In the genomic region with DNA sequence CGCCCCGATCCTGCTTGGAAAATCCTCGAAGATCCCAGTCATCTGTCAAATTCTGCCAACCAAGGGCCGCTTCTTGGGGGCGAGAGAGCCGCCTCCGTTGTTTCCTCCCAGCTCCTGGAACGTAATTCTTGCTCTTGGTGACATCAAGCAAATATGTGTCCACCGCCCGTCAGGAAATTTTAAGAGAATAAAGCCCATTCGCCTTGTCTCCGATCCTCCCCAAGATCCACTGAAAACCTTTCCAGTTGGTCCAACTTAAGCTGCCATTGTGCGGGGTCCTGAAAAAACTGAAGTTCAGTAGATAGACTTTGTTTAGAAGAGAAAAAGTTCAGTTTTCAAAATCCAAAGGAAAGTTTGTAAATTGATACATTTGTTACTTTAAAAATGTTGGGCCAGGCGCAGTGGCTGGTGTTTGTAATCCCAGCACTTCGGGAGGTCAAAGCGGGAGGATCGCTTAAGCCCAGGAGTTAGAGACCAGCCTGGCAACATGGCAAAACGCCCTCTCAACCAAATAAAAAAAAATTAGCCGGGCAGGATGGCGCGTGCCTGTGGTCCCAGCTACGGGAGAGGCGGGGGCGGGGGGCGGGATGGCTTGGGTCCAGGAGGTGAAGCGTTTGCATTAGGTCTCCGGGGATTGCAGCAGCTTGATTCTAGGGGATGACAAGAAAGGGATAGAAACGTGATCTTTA, we compare ENCODE assay signal across 8 cellular contexts. TPM values are rescaled to one million over a fixed set of nuclear protein-coding genes. Genes with fewer than 3 reads are reported as not detected.
A peak's percentile ranks its signal among the peaks of the same experiment; 100 is the strongest.
DNase-seq lines count a peak whose midpoint lies in the region; ATAC-seq and TF ChIP-seq lines count a peak whose summit lies in the region.

No MANE protein-coding gene starts in this region.

- H3K36me3 ChIP-seq in lung (ENCODE audit: control insufficient read depth in 2 of 2, insufficient read depth in 2 of 2, low read length in 2 of 2) (peaks cover 2 to 3% of the 10 kb centered on the region in 2 donors), upper lobe of left lung (peaks cover 0 to 19% (median 3%) of the 10 kb centered on the region in 4 donors)

- TF ChIP-seq EP300 in upper lobe of left lung (IDR thresholded peaks at IDR 0.05): no peak

- peaks cover 0 to 9% of the 10 kb centered on the region in 2 donors for H3K4me1 ChIP-seq in lung (ENCODE audit: control insufficient read depth in 2 of 2, insufficient read depth in 2 of 2, low read length in 2 of 2)
- peaks cover 15 to 34% (median 27%) of the 10 kb centered on the region in 4 donors for H3K4me1 ChIP-seq in upper lobe of left lung

- TF ChIP-seq CTCF in lung (IDR thresholded peaks at IDR 0.05; ENCODE audit: control extremely low read depth, extremely low read depth): no peak
- TF ChIP-seq CTCF in upper lobe of left lung (IDR thresholded peaks at IDR 0.05): no peak

- H3K27ac ChIP-seq in caudate nucleus (ENCODE audit: low read depth, low read length) (peak overlapping the region; percentile 91), lung (ENCODE audit: low read depth in 1 of 2, low read length in 1 of 2) (peak overlapping the region; percentile 95 to 99), upper lobe of left lung (peak overlapping the region; percentile 96 to 99 (median 98))

- TF ChIP-seq POLR2A in upper lobe of left lung (IDR thresholded peaks at IDR 0.05): no peak

- WGBS in lung, 2 donors: 4 to 6% methylated on average over 28 of the region's 28 CpGs
- 6 to 13% methylated on average over 25 to 28 of the region's 28 CpGs for WGBS in upper lobe of left lung, 2 donors

- H3K27me3 ChIP-seq in lung (ENCODE audit: control insufficient read depth, insufficient read depth) (no peaks in the 10 kb centered on the region), upper lobe of left lung (no peaks in the 10 kb centered on the region)

- H3K4me3 ChIP-seq in lung (peak overlapping the region; percentile 96), upper lobe of left lung (peak overlapping the region; percentile 61 to 99 (median 92))

- DNase-seq in DMS 273 (lab: John Stamatoyannopoulos, UW; ENCODE audit: unreplicated experiment) (peak; percentile 66), DMS 273 treated with DMSO at 0.1 percent for 48 hours (lab: John Stamatoyannopoulos, UW) (no peak), NCI-H2227 treated with DMSO at 0.1 percent for 48 hours (lab: John Stamatoyannopoulos, UW) (peak; percentile 62), caudate nucleus (lab: John Stamatoyannopoulos, UW) (peak in 11 of 61 donors; percentile 3 to 51 (median 18)), lung (ENCODE audit: low spot score) (no peak), upper lobe of left lung (peak in 1 of 2 donors; percentile 5), COR-L47 (lab: John Stamatoyannopoulos, UW) (no peak)

- no peak for ATAC-seq in lung (ENCODE audit: insufficient read depth, low FRiP score)
- ATAC-seq in upper lobe of left lung (ENCODE audit: low FRiP score in 2 of 2): no peak
- no peak for ATAC-seq in activated CD4-positive, CD25-positive, alpha-beta regulatory T cell treated with anti-CD3 and anti-CD28 coated beads, Interleukin-2, amount 50 U/mL, for 24 hours

- H3K9me3 ChIP-seq in lung (ENCODE audit: control insufficient read depth in 2 of 2, insufficient read depth in 1 of 2, low read length in 1 of 2) (no peaks in the 10 kb centered on the region), upper lobe of left lung (no peaks in the 10 kb centered on the region)

RNA-seq across cellular contexts. Expression of a gene that starts 1.0 kb away (rescaled TPM):
- total RNA-seq in lung: 10 to 100 TPM; 32.5 to 34.8 TPM
- polyA plus RNA-seq in lung: 1 to 10 TPM; 7.7 to 8.7 TPM
- 10 to 100 TPM; 30.8 to 45.6 (median 32.7) TPM for total RNA-seq in upper lobe of left lung

Comparison
In these comparisons a context has a peak if more than half of its experiments do, and no peak if none do; other contexts are left out.
1. DNase-seq: peak in DMS 273 (single experiment) and NCI-H2227 treated with DMSO at 0.1 percent for 48 hours (single experiment); none in DMS 273 treated with DMSO at 0.1 percent for 48 hours (single experiment), lung (single experiment) and COR-L47 (single experiment).
2. Peak in every context shown above with its lines, with median percentiles within 50 percentile points of each other: H3K27ac ChIP-seq.